In genomic region chr17:30726310-30726709, GRCh38 we compare ENCODE assay signal across 6 cellular contexts.
DNase-seq lines count a peak whose midpoint lies in the region; ATAC-seq, FAIRE-seq and TF ChIP-seq lines count a peak whose summit lies in the region.
"Not testable (repeated sequence)": the region's sequence is repeated elsewhere in the genome, so short reads cannot be mapped to it uniquely, and the experiment has no call there.

No MANE protein-coding gene starts in this region.

- H3K79me2 ChIP-seq in endothelial cell of umbilical vein (ENCODE audit: control insufficient read depth, insufficient read depth, low read length); trophoblast cell (ENCODE audit: control insufficient read depth, insufficient read depth, low read length, poor library complexity): not testable (repeated sequence)

- H3K27me3 ChIP-seq in endothelial cell of umbilical vein (ENCODE audit: control insufficient read depth in 2 of 2, insufficient read depth in 2 of 2, low read length in 2 of 2); right lobe of liver; trophoblast cell (ENCODE audit: insufficient read depth, low read length): not testable (repeated sequence)

- not testable (repeated sequence) for H3K36me3 Mint-ChIP-seq in activated naive CD8-positive, alpha-beta T cell treated with anti-CD3 and anti-CD28 coated beads, Interleukin-2, amount 10 ng/mL, durations not matched to agents 7 days and 5 days

- H4K12ac ChIP-seq in trophoblast cell (ENCODE audit: low read depth, low read length), result not testable (repeated sequence)

- not testable (repeated sequence) for H2BK12ac ChIP-seq in trophoblast cell (ENCODE audit: low read length)

- not testable (repeated sequence) for H3K4me1 Mint-ChIP-seq in activated naive CD8-positive, alpha-beta T cell treated with anti-CD3 and anti-CD28 coated beads, Interleukin-2, amount 10 ng/mL, durations not matched to agents 7 days and 5 days

- not testable (repeated sequence) for H3K14ac ChIP-seq in trophoblast cell (ENCODE audit: low read length)

- H3K4me3 ChIP-seq in HEK293 (ENCODE audit: low read depth, low read length); endothelial cell of umbilical vein (replicated peaks in 1 of 3; ENCODE audit: insufficient read depth in 1 of 3, low read depth in 1 of 3, low read length in 3 of 3); right lobe of liver; trophoblast cell (ENCODE audit: low read depth, low read length): not testable (repeated sequence)

- not testable (repeated sequence) for H3K4me1 ChIP-seq in HEK293 (ENCODE audit: control insufficient read depth, insufficient read depth, low read length); endothelial cell of umbilical vein (ENCODE audit: control insufficient read depth, extremely low read depth, insufficient read depth, low read length); right lobe of liver
- H3K4me1 ChIP-seq in trophoblast cell (ENCODE audit: control insufficient read depth in 1 of 2, insufficient read depth in 2 of 2, low read length in 2 of 2), result peaks cover 6 to 10% of the 10 kb centered on the region in 2 experiments

- dilution Hi-C loops in endothelial cell of umbilical vein (cut with MboI; ENCODE audit: extremely low pct_ligation_motif_present, low sequenced_read_pairs), result not testable (repeated sequence)

- not testable (repeated sequence) for H3K4me2 ChIP-seq in endothelial cell of umbilical vein (ENCODE audit: insufficient read depth, low read length); trophoblast cell (ENCODE audit: low read length)

- H3K27ac Mint-ChIP-seq in activated naive CD8-positive, alpha-beta T cell treated with anti-CD3 and anti-CD28 coated beads, Interleukin-2, amount 10 ng/mL, durations not matched to agents 7 days and 5 days, result not testable (repeated sequence)

- not testable (repeated sequence) for TF ChIP-seq CTCF in HEK293 (tag by site-specific recombination; IDR thresholded peaks at IDR 0.05); endothelial cell of umbilical vein (IDR thresholded peaks at IDR 0.05; ENCODE audit: extremely low read depth in 1 of 2, insufficient read depth in 1 of 2, low read depth in 1 of 2, low read length in 2 of 2); right lobe of liver (IDR thresholded peaks at IDR 0.05)

- not testable (repeated sequence) for H3K18ac ChIP-seq in trophoblast cell (ENCODE audit: low read length)

- H2BK120ac ChIP-seq in trophoblast cell (ENCODE audit: insufficient read depth, low read length, poor library complexity), result not testable (repeated sequence)

- not testable (repeated sequence) for H3K9ac ChIP-seq in endothelial cell of umbilical vein (replicated peaks; ENCODE audit: extremely low read depth, insufficient read depth, low read length); trophoblast cell (ENCODE audit: low read length)

- not testable (repeated sequence) for H3K9me3 ChIP-seq in HEK293 (ENCODE audit: control insufficient read depth, insufficient read depth, low read depth, low read length); endothelial cell of umbilical vein (replicated peaks; ENCODE audit: control insufficient read depth, insufficient read depth, low read length); right lobe of liver; trophoblast cell (ENCODE audit: insufficient read depth, low read depth, low read length)

- not testable (repeated sequence) for H2BK5ac ChIP-seq in trophoblast cell (ENCODE audit: low read depth, low read length, poor library complexity)

- intact Hi-C loops in endothelial cell of umbilical vein (cut with micrococcal nuclease); right lobe of liver (cut with DNase I): not testable (repeated sequence)

- FAIRE-seq in endothelial cell of umbilical vein (lab: Jason Lieb, UNC), result peak; percentile 56

- not testable (repeated sequence) for BruUV-seq in endothelial cell of umbilical vein (replicated peaks; lab: Mats Ljungman, UMichigan)

- not testable (repeated sequence) for ATAC-seq in activated naive CD8-positive, alpha-beta T cell treated with anti-CD3 and anti-CD28 coated beads, Interleukin-2, amount 10 ng/mL, durations not matched to agents 7 days and 5 days (ENCODE audit: low read depth); right lobe of liver

- H3K36me3 ChIP-seq in HEK293 (ENCODE audit: control insufficient read depth in 2 of 2, insufficient read depth in 1 of 2, low read length in 2 of 2); endothelial cell of umbilical vein (ENCODE audit: control insufficient read depth in 2 of 2, extremely low read depth in 1 of 2, insufficient read depth in 2 of 2, low read length in 2 of 2); right lobe of liver; trophoblast cell (ENCODE audit: control insufficient read depth in 1 of 2, insufficient read depth in 2 of 2, low read length in 2 of 2): not testable (repeated sequence)

- peak; percentile 21 for DNase-seq in activated CD8-positive, alpha-beta memory T cell treated with anti-CD3 and anti-CD28 coated beads for 24 hours
- peak; percentile 9 for DNase-seq in activated naive CD8-positive, alpha-beta T cell treated with anti-CD3 and anti-CD28 coated beads, Interleukin-2, amount 10 ng/mL, durations not matched to agents 7 days and 5 days
- DNase-seq in endothelial cell of umbilical vein (ENCODE audit: low read depth, low spot score); trophoblast cell: not testable (repeated sequence)
- DNase-seq in right lobe of liver, result peak in 2 of 3 donors; percentile 5 to 23

- H3K27ac ChIP-seq in HEK293 (ENCODE audit: extremely low read depth, low read depth, low read length); endothelial cell of umbilical vein (ENCODE audit: insufficient read depth, low read depth, low read length); right lobe of liver; trophoblast cell (ENCODE audit: low read depth, low read length): not testable (repeated sequence)

- CTCF ChIA-PET in HEK293 (lab: Yijun Ruan, JAX), result interaction anchor here (0.9 kb wide), 1 partner anchor 11 kb away, joined by 3 read pairs; no protein-coding TSS in a partner anchor
- CTCF ChIA-PET in endothelial cell of umbilical vein (lab: Charles Lee), result not testable (repeated sequence)

- not testable (repeated sequence) for H3K23ac ChIP-seq in trophoblast cell (ENCODE audit: low read length)

- not testable (repeated sequence) for H3K79me1 ChIP-seq in trophoblast cell (ENCODE audit: low read length)

- not testable (repeated sequence) for H3K9me3 Mint-ChIP-seq in activated naive CD8-positive, alpha-beta T cell treated with anti-CD3 and anti-CD28 coated beads, Interleukin-2, amount 10 ng/mL, durations not matched to agents 7 days and 5 days

- H3K4me3 Mint-ChIP-seq in activated naive CD8-positive, alpha-beta T cell treated with anti-CD3 and anti-CD28 coated beads, Interleukin-2, amount 10 ng/mL, durations not matched to agents 7 days and 5 days, result not testable (repeated sequence)

- H4K20me1 ChIP-seq in endothelial cell of umbilical vein (replicated peaks; ENCODE audit: control insufficient read depth, extremely low read depth, insufficient read depth, low read length), result not testable (repeated sequence)

- H3K9me1 ChIP-seq in endothelial cell of umbilical vein (replicated peaks; ENCODE audit: control insufficient read depth, extremely low read depth, insufficient read depth, low read length), result not testable (repeated sequence)

- not testable (repeated sequence) for TF ChIP-seq POLR2A in endothelial cell of umbilical vein (IDR thresholded peaks at IDR 0.05; ENCODE audit: low read depth, low read length); right lobe of liver (IDR thresholded peaks at IDR 0.05)

- H3K4ac ChIP-seq in trophoblast cell (ENCODE audit: low read depth, low read length), result peak overlapping the region; percentile 47

- H4K91ac ChIP-seq in trophoblast cell (ENCODE audit: low read depth, low read length), result not testable (repeated sequence)

- H3K27me3 Mint-ChIP-seq in activated naive CD8-positive, alpha-beta T cell treated with anti-CD3 and anti-CD28 coated beads, Interleukin-2, amount 10 ng/mL, durations not matched to agents 7 days and 5 days, result not testable (repeated sequence)

- WGBS in right lobe of liver (ENCODE audit: insufficient coverage, low coverage, low lambda C conversion rate, missing lambda C conversion rate), result 93% methylated on average over 7 of the region's 9 CpGs
- no CpG with 5 or more reads among the region's 9 CpGs for WGBS in trophoblast cell (ENCODE audit: extremely low coverage, insufficient coverage, insufficient read length)

- H2AFZ ChIP-seq in endothelial cell of umbilical vein (ENCODE audit: low read depth, low read length); trophoblast cell (ENCODE audit: insufficient read depth, low read length, poor library complexity): not testable (repeated sequence)

- H2AK5ac ChIP-seq in trophoblast cell (ENCODE audit: low read length), result not testable (repeated sequence)

- POLR2A ChIA-PET in HEK293 (lab: Yijun Ruan, JAX); activated naive CD8-positive, alpha-beta T cell treated with anti-CD3 and anti-CD28 coated beads, Interleukin-2, amount 10 ng/mL, durations not matched to agents 7 days and 5 days (lab: Charles Lee); endothelial cell of umbilical vein (lab: Charles Lee): not testable (repeated sequence)

- H4K8ac ChIP-seq in trophoblast cell (ENCODE audit: low read depth, low read length), result not testable (repeated sequence)

TF ChIP-seq in HEK293, 187 proteins besides CTCF, POLR2A, EP300 and RAD21:
- peak; percentile 92 for TF ChIP-seq ZNF146 (tag by site-specific recombination; IDR thresholded peaks at IDR 0.05)
